ENCODE assay signal across 25 cellular contexts in the genomic region with DNA sequence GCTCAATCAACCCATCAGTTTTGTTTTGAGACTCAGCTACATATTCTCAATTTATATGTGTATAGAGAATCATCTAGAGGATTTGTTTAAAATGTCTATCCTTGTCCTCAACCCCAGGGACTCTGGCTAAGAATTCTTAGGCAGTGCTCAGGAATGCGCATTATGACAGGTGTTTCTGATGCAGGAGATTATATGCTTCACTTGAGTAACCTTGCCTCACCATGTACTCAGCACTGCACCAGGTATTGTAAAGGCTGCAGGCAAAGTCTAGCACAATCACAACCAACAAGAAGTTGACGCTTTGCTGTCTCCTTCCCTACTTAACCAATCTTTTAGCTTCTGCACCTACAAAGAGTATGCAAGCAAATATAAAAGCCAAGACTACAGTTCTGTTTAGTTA.
"Had no signal": no experiment of that assay in that cellular context is flagged by ENCODE, and none has a peak within 500 bp of the region (broad histone marks: within the 10 kb centered on the region; RNA-seq: fewer than 3 reads in every experiment).

No MANE protein-coding gene starts in this region.

- DNase-seq: activated CD4-positive, alpha-beta memory T cell treated with anti-CD3 and anti-CD28 coated beads for 36 hours; activated CD4-positive, alpha-beta T cell treated with anti-CD3 and anti-CD28 coated beads for 36 hours; activated CD4-positive, CD25-positive, alpha-beta regulatory T cell; activated CD4-positive, CD25-positive, alpha-beta regulatory T cell treated with anti-CD3 and anti-CD28 coated beads, Interleukin-2, amount 50 U/mL, for 72 hours; activated CD8-positive, alpha-beta memory T cell treated with anti-CD3 and anti-CD28 coated beads, Interleukin-2, amount 50 U/mL, for 48 hours; activated gamma-delta T cell; activated naive CD4-positive, alpha-beta T cell; activated naive CD4-positive, alpha-beta T cell treated with anti-CD3 and anti-CD28 coated beads, Interleukin-2, amount 10 ng/mL, durations not matched to agents 7 days and 5 days; activated naive CD8-positive, alpha-beta T cell treated with anti-CD3 and anti-CD28 coated beads, Interleukin-2, amount 10 ng/mL, durations not matched to agents 7 days and 5 days; activated T-cell treated with anti-CD3 and anti-CD28 coated beads for 4 hours; activated T-cell treated with anti-CD3 and anti-CD28 coated beads, Interleukin-2, amount 50 U/mL, for 24 hours; activated T-cell treated with anti-CD3 and anti-CD28 coated beads, Interleukin-2, amount 50 U/mL, for 72 hours; anterior cingulate cortex; brain microvascular endothelial cell; caudate nucleus; cortex of kidney; dermis blood vessel endothelial cell; effector CD4-positive, alpha-beta T cell; effector memory CD8-positive, alpha-beta T cell; foreskin fibroblast; head of caudate nucleus; T-helper 1 cell; T-helper 17 cell; T1000 had no signal

- H3K27ac ChIP-seq: brain microvascular endothelial cell, epithelial cell of prostate had no signal

- H3K36me3 ChIP-seq: brain microvascular endothelial cell had no signal

- H3K27me3 ChIP-seq: brain microvascular endothelial cell had no signal
